ENCODE assay signal across 20 cellular contexts in the genomic region with DNA sequence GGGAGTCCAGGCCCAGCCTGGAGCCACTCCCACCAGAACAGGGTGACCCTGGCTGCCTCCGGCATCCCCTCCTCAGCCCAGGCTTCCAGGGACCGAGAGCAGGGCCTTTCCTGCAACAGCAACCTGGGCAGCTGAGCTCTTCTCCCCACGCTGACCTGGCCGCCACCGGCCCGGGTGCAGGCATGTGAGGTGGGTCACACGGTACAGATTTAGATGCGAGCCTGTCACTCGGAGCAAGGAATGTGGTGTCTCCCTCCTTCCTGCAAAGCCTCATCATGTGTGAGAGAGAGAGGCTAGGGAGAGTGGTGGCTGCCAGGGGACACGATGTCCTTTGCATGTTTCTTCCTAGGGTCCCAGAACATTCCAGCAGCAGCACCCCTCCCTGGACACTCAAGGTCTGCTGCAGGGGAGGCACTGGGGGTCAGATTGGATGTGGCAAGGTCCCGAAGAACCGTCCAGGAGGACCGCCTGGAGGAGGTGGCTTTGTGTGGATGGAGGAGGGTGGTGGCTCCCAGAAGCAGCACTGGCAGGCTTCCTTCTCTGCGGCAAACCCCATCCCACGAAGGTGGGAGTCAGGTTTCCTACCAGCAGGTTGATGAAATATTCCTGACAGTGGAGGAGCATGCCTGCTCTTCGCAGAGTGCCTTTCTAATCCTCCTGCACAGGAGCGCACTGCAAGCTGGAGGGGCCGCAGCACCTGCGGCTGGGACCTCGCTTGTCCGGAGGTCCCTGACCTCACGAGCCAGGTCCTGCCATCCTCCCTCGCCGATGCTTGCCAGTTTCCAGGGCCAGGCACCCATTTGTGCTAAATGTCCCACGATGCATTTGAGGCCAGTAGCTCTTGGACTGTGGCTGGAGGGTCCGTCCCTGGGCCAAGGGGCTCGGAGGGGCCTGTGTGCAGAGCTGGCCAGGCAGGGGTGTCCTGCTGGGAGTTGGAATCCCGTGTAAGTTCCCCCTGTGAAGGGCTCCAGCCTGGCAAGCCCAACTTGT.
"Had no signal": no experiment of that assay in that cellular context is flagged by ENCODE, and none has a peak within 500 bp of the region (broad histone marks: within the 10 kb centered on the region; RNA-seq: fewer than 3 reads in every experiment).

No MANE protein-coding gene starts in this region.

- FAIRE-seq: endometrium, frontal cortex, islet of Langerhans had no signal

- H3K4me3 ChIP-seq: heart right ventricle, ovary, right lobe of liver, suprapubic skin, thyroid gland, upper lobe of right lung, vagina had no signal

- ATAC-seq: esophagus mucosa; stimulated activated naive CD8-positive, alpha-beta T cell treated with anti-CD3 and anti-CD28 coated beads, Interleukin-15, Interleukin-2, amounts not matched to agents 100 U/mL and 50 U/mL, for 24 hours; upper lobe of right lung had no signal

- H3K9me3 ChIP-seq: heart right ventricle, ovary, right lobe of liver, suprapubic skin, thyroid gland, upper lobe of right lung, vagina had no signal

- H3K27ac ChIP-seq: heart right ventricle, ovary, right lobe of liver, suprapubic skin, thyroid gland, upper lobe of right lung, vagina had no signal

- H3K27me3 ChIP-seq: ovary, right lobe of liver, thyroid gland, upper lobe of right lung had no signal

- DNase-seq: cortex of kidney; effector memory CD4-positive, alpha-beta T cell; heart right ventricle; hypothalamus; kidney glomerular epithelial cell; mesendoderm; naive B cell; ovary; right lobe of liver; stimulated activated CD4-positive, alpha-beta T cell treated with anti-CD3 and anti-CD28 coated beads, Interleukin-4, amount 100 ng/mL, for 1 hour; stimulated activated CD8-positive, alpha-beta memory T cell treated with anti-CD3 and anti-CD28 coated beads, Interleukin-4, amount 100 ng/mL, for 48 hours; stimulated activated naive CD8-positive, alpha-beta T cell treated with anti-CD3 and anti-CD28 coated beads, Interleukin-15, Interleukin-2, amounts not matched to agents 100 U/mL and 50 U/mL, for 24 hours; thyroid gland; upper lobe of right lung had no signal

- H3K4me1 ChIP-seq: right lobe of liver, suprapubic skin, upper lobe of right lung had no signal

- H3K36me3 ChIP-seq: heart right ventricle, ovary, right lobe of liver, suprapubic skin, thyroid gland, upper lobe of right lung, vagina had no signal
